In genomic region chr4:83285022-83285387, GRCh38 we compare ENCODE assay signal across 8 cellular contexts. TPM values are rescaled to one million over a fixed set of nuclear protein-coding genes. Genes with fewer than 3 reads are reported as not detected.
DNase-seq lines count a peak whose midpoint lies in the region; ATAC-seq and TF ChIP-seq lines count a peak whose summit lies in the region.

No MANE protein-coding gene starts in this region.

- no peak overlapping the region for H4K91ac ChIP-seq in trophoblast cell (ENCODE audit: low read depth, low read length)

- H3K4me3 ChIP-seq in adrenal gland (peak overlapping the region in 2 of 4 donors; percentile 45 to 89), trophoblast cell (ENCODE audit: low read depth, low read length) (no peak overlapping the region)

- no peak overlapping the region for H2BK120ac ChIP-seq in trophoblast cell (ENCODE audit: insufficient read depth, low read length, poor library complexity)

- H3K4me2 ChIP-seq in trophoblast cell (ENCODE audit: low read length) = peak overlapping the region; percentile 86

- H2BK12ac ChIP-seq in trophoblast cell (ENCODE audit: low read length) = no peak overlapping the region

- H3K36me3 ChIP-seq in adrenal gland (replicated peaks in 1 of 2) (no peaks in the 10 kb centered on the region), trophoblast cell (ENCODE audit: control insufficient read depth in 1 of 2, insufficient read depth in 2 of 2, low read length in 2 of 2) (no peaks in the 10 kb centered on the region)

- H4K8ac ChIP-seq in trophoblast cell (ENCODE audit: low read depth, low read length) = no peak overlapping the region

- peak; percentile 13 for ATAC-seq in GM21515 (IDR thresholded peaks at IDR 0.05; ENCODE audit: unreplicated experiment)
- ATAC-seq in left cardiac atrium = peak; percentile 13 to 46

- TF ChIP-seq POLR2A in adrenal gland (IDR thresholded peaks at IDR 0.05) = no peak

- no peaks in the 10 kb centered on the region for H3K9me3 ChIP-seq in adrenal gland (replicated peaks in 1 of 3)
- no peaks in the 10 kb centered on the region for H3K9me3 ChIP-seq in trophoblast cell (ENCODE audit: insufficient read depth, low read depth, low read length)

- H4K12ac ChIP-seq in trophoblast cell (ENCODE audit: low read depth, low read length) = no peak overlapping the region

- TF ChIP-seq CTCF in adrenal gland (IDR thresholded peaks at IDR 0.05) = no peak

- peaks cover 2% of the 10 kb centered on the region for H3K79me2 ChIP-seq in trophoblast cell (ENCODE audit: control insufficient read depth, insufficient read depth, low read length, poor library complexity)

- H2AFZ ChIP-seq in trophoblast cell (ENCODE audit: insufficient read depth, low read length, poor library complexity) = no peak overlapping the region

- no peak overlapping the region for H3K14ac ChIP-seq in trophoblast cell (ENCODE audit: low read length)

- no peak overlapping the region for H2BK5ac ChIP-seq in trophoblast cell (ENCODE audit: low read depth, low read length, poor library complexity)

- peaks cover 5 to 30% of the 10 kb centered on the region in 2 donors for H3K4me1 ChIP-seq in adrenal gland (replicated peaks in 1 of 2)
- H3K4me1 ChIP-seq in trophoblast cell (ENCODE audit: control insufficient read depth in 1 of 2, insufficient read depth in 2 of 2, low read length in 2 of 2) = peaks cover 3 to 6% of the 10 kb centered on the region in 2 experiments

- in situ Hi-C loops in Caki2 (cut with HindIII; ENCODE audit: low pct_unique_long_range_greater_than_20kb, low sequenced_read_pairs) = no loop called here

- peaks cover 6% of the 10 kb centered on the region for H3K79me1 ChIP-seq in trophoblast cell (ENCODE audit: low read length)

- no peak overlapping the region for H2AK5ac ChIP-seq in trophoblast cell (ENCODE audit: low read length)

- no peak overlapping the region for H3K4ac ChIP-seq in trophoblast cell (ENCODE audit: low read depth, low read length)

- H3K27me3 ChIP-seq in adrenal gland = no peaks in the 10 kb centered on the region
- H3K27me3 ChIP-seq in trophoblast cell (ENCODE audit: insufficient read depth, low read length) = no peaks in the 10 kb centered on the region

- 0 to 2% (median 1%) methylated on average over 10 of the region's 10 CpGs for WGBS in adrenal gland, 4 donors
- no CpG with 5 or more reads among the region's 10 CpGs for WGBS in trophoblast cell (ENCODE audit: extremely low coverage, insufficient coverage, insufficient read length)

- H3K9ac ChIP-seq in trophoblast cell (ENCODE audit: low read length) = peak overlapping the region; percentile 64

- H3K18ac ChIP-seq in trophoblast cell (ENCODE audit: low read length) = no peak overlapping the region

- peak overlapping the region; percentile 93 to 100 (median 94) for H3K27ac ChIP-seq in adrenal gland
- no peak overlapping the region for H3K27ac ChIP-seq in trophoblast cell (ENCODE audit: low read depth, low read length)

- H3K23ac ChIP-seq in trophoblast cell (ENCODE audit: low read length) = no peak overlapping the region

- intact Hi-C loops in adrenal gland (cut with DNase I) = no loop called here
- intact Hi-C loops in left cardiac atrium (cut with DNase I) = no loop called here

- DNase-seq in Caki2 (ENCODE audit: low read depth) (peak; percentile 63), NCI-H2196 (lab: John Stamatoyannopoulos, UW; ENCODE audit: unreplicated experiment) (peak; percentile 3), adrenal gland (peak; percentile 31 to 72 (median 48)), left cardiac atrium (no peak), trophoblast cell (peak; percentile 32 to 60), NCI-H526 treated with DMSO at 0.1 percent for 48 hours (lab: John Stamatoyannopoulos, UW) (no peak), GM19238 (ENCODE audit: insufficient read length, low spot score) (no peak)

RNA-seq across cellular contexts. Expression of gene COQ2, which starts 0.4 kb away (rescaled TPM):
- 29.7 and 30.0 TPM in 2 replicates for total RNA-seq in Caki2 (2014; rRNA removed; shearing (Covaris generic); ENCODE audit: low replicate concordance)
- total RNA-seq in adrenal gland (10 to 100 TPM; 25.3 to 73.9 (median 33.7) TPM), left cardiac atrium (10 to 100 TPM; 15.7 to 17.2 TPM)
- polyA plus RNA-seq in adrenal gland = 10 to 100 TPM; 10.5 to 35.0 (median 19.4) TPM
- polyA plus RNA-seq in trophoblast cell (2013) = 10.4 and 10.8 TPM in 2 replicates

RNA-seq across cellular contexts. Expression of gene HPSE, which starts 49.6 kb away (rescaled TPM):
- 1.6 and 2.9 TPM in 2 replicates for total RNA-seq in Caki2 (2014; rRNA removed; shearing (Covaris generic); ENCODE audit: low replicate concordance)
- total RNA-seq in adrenal gland = 10 to 100 TPM in 1 of 8 donors, 1 to 10 TPM in 7; 2.1 to 12.3 (median 7.3) TPM
- polyA plus RNA-seq in adrenal gland = 1 to 10 TPM in 2 of 3 donors, under 1 TPM in 1; 0.64 to 2.6 (median 2.0) TPM
- total RNA-seq in left cardiac atrium = 1 to 10 TPM; 2.3 to 3.9 TPM
- polyA plus RNA-seq in trophoblast cell (2013) = 1.0 and 1.3 TPM in 2 replicates

Comparison
In these comparisons a context has a peak if more than half of its experiments do, and no peak if none do; other contexts are left out.
1. DNase-seq: peak in Caki2 (single experiment), NCI-H2196 (single experiment), adrenal gland (7 of 7) and trophoblast cell (2 of 2); none in left cardiac atrium (single experiment), NCI-H526 treated with DMSO at 0.1 percent for 48 hours (single experiment) and GM19238 (single experiment).